Comparison of ENCODE assay signal across 15 cellular contexts in genomic region chr1:98104285-98104684, GRCh38.
DNase-seq lines count a peak whose midpoint lies in the region; FAIRE-seq and TF ChIP-seq lines count a peak whose summit lies in the region.
"Had no signal": no experiment of that assay in that cellular context is flagged by ENCODE, and none has a peak within 500 bp of the region (broad histone marks: within the 10 kb centered on the region; RNA-seq: fewer than 3 reads in every experiment).

No MANE protein-coding gene starts in this region.

- H3K9ac ChIP-seq in SK-N-SH (no peak overlapping the region), kidney (ENCODE audit: low read length in 2 of 2) (no peak overlapping the region)

- peaks cover 0 to 9% of the 10 kb centered on the region in 2 experiments for H3K36me3 ChIP-seq in SK-N-SH (replicated peaks in 1 of 2; ENCODE audit: control insufficient read depth in 1 of 2, insufficient read depth in 2 of 2, low read length in 1 of 2)
- H3K36me3 ChIP-seq in kidney (ENCODE audit: control insufficient read depth in 1 of 2, insufficient read depth in 2 of 2, low read length in 2 of 2) = no peaks in the 10 kb centered on the region
- H3K36me3 ChIP-seq: right atrium auricular region, thoracic aorta had no signal

- H3K4me3 ChIP-seq in SK-N-SH (ENCODE audit: low read depth in 2 of 2, low read length in 1 of 2) = no peak overlapping the region
- no peak overlapping the region for H3K4me3 ChIP-seq in foreskin fibroblast (ENCODE audit: low read depth in 1 of 2, low read length in 2 of 2)
- no peak overlapping the region for H3K4me3 ChIP-seq in kidney (ENCODE audit: low read length in 2 of 2)
- H3K4me3 ChIP-seq: mucosa of descending colon, right atrium auricular region, thoracic aorta had no signal

- peaks cover 20% of the 10 kb centered on the region; the same call in 1 of the 2 replicates for H3K9me3 ChIP-seq in SK-N-SH
- H3K9me3 ChIP-seq in kidney (ENCODE audit: control insufficient read depth in 1 of 2, low read length in 2 of 2) = peaks cover 2 to 16% of the 10 kb centered on the region in 2 donors

- 74% methylated on average over 3 of the region's 3 CpGs for WGBS in SK-N-SH (ENCODE audit: low lambda C conversion rate)

- H2AFZ ChIP-seq in SK-N-SH (ENCODE audit: low read depth) = no peak overlapping the region

- no peaks in the 10 kb centered on the region for H4K20me1 ChIP-seq in SK-N-SH (ENCODE audit: insufficient read depth)

- H3K27me3 Mint-ChIP-seq in type B pancreatic cell = peaks cover 4% of the 10 kb centered on the region

- H3K4me1 ChIP-seq in SK-N-SH (ENCODE audit: control insufficient read depth in 1 of 2, insufficient read depth in 2 of 2, low read depth in 1 of 2, low read length in 1 of 2) = peaks cover 18 to 21% of the 10 kb centered on the region in 2 experiments; a peak in 3 of 4 replicates
- H3K4me1 ChIP-seq in kidney (ENCODE audit: control insufficient read depth in 1 of 2, insufficient read depth in 1 of 2, low read depth in 1 of 2, low read length in 2 of 2) = no peaks in the 10 kb centered on the region

- POLR2A ChIA-PET in SK-N-SH (lab: Yijun Ruan, JAX) = no interaction called here

- H3K27ac Mint-ChIP-seq in type B pancreatic cell = no peak overlapping the region

- H3K4me2 ChIP-seq in SK-N-SH = no peak overlapping the region

- no peak for FAIRE-seq in kidney (lab: Jason Lieb, UNC)

- no peaks in the 10 kb centered on the region for H3K79me2 ChIP-seq in SK-N-SH (ENCODE audit: insufficient read depth)

- no peaks in the 10 kb centered on the region for H3K9me2 ChIP-seq in SK-N-SH

- no peak overlapping the region for H3K4me3 Mint-ChIP-seq in type B pancreatic cell

- TF ChIP-seq EP300 in SK-N-SH (IDR thresholded peaks at IDR 0.05; ENCODE audit: borderline replicate concordance in 1 of 2, low read depth in 1 of 2, low read length in 1 of 2) = no peak

- H3F3A ChIP-seq in SK-N-SH (replicated peaks; ENCODE audit: insufficient read depth) = peaks cover 3% of the 10 kb centered on the region

- CTCF ChIA-PET in SK-N-SH (lab: Yijun Ruan, JAX) = interaction anchor here (1.5 kb wide), 1 partner anchor 15 kb away, joined by 4 read pairs; no protein-coding TSS in a partner anchor

- no peaks in the 10 kb centered on the region for H3K4me1 Mint-ChIP-seq in type B pancreatic cell (ENCODE audit: unreplicated experiment)

- peak; percentile 32 for DNase-seq in A172 (ENCODE audit: low spot score)
- DNase-seq in GM03348 (ENCODE audit: low spot score) = peak; percentile 44
- no peak for DNase-seq in SK-N-SH
- DNase-seq in foreskin fibroblast = peak; percentile 71 to 73
- no peak for DNase-seq in GF-D8 (lab: John Stamatoyannopoulos, UW)
- no peak for DNase-seq in GM19238 (ENCODE audit: insufficient read length, low spot score)
- no peak for DNase-seq in type B pancreatic cell (ENCODE audit: extremely low spot score, unreplicated experiment)
- DNase-seq in kidney = no peak
- DNase-seq: activated CD8-positive, alpha-beta memory T cell treated with anti-CD3 and anti-CD28 coated beads, Interleukin-2, amount 50 U/mL, for 4 hours; amniotic stem cell; C1 segment of cervical spinal cord; mucosa of descending colon; RPMI8226 had no signal

- no peaks in the 10 kb centered on the region for H3K36me3 Mint-ChIP-seq in type B pancreatic cell

- no peak for TF ChIP-seq RAD21 in SK-N-SH (IDR thresholded peaks at IDR 0.05; ENCODE audit: low read length)

- no peaks in the 10 kb centered on the region for H3K27me3 ChIP-seq in SK-N-SH (ENCODE audit: insufficient read depth)
- H3K27me3 ChIP-seq: right atrium auricular region had no signal

- H3K27ac ChIP-seq in SK-N-SH (ENCODE audit: low read depth in 2 of 2, low read length in 1 of 2) (0 out of 4 replicates have a peak overlapping the region, but pooled peaks of 1 of the 2 experiments have one; percentile 39), kidney (ENCODE audit: low read depth in 2 of 2, low read length in 2 of 2) (no peak overlapping the region)
- H3K27ac ChIP-seq: right atrium auricular region, thoracic aorta had no signal

- intact Hi-C loops in kidney (cut with DNase I) = no loop called here

- H3K9me3 Mint-ChIP-seq in type B pancreatic cell = peaks cover 8% of the 10 kb centered on the region

- TF ChIP-seq CTCF in SK-N-SH (IDR thresholded peaks at IDR 0.05) = no peak
- TF ChIP-seq CTCF in foreskin fibroblast (IDR thresholded peaks at IDR 0.05; ENCODE audit: low read depth, low read length) = no peak
- no peak for TF ChIP-seq CTCF in type B pancreatic cell (conservative IDR thresholded peaks at IDR 0.05)
- no peak for TF ChIP-seq CTCF in kidney (IDR thresholded peaks at IDR 0.05; ENCODE audit: borderline replicate concordance, extremely low read depth, insufficient read depth)

TF ChIP-seq in SK-N-SH, 30 proteins besides CTCF, POLR2A, EP300 and RAD21:
- TF ChIP-seq YY1 (IDR thresholded peaks at IDR 0.05; ENCODE audit: low read depth) (no peak), GABPA (IDR thresholded peaks at IDR 0.05; ENCODE audit: low read depth) (no peak), PBX3 (IDR thresholded peaks at IDR 0.05) (no peak), TCF12 (IDR thresholded peaks at IDR 0.05) (0 out of 2 replicates have a peak, but pooled peaks have one; percentile 11), NRF1 (IDR thresholded peaks at IDR 0.05; ENCODE audit: low read depth, low read length) (no peak), FOSL2 (IDR thresholded peaks at IDR 0.05; ENCODE audit: borderline replicate concordance, low read depth) (no peak), CHD2 (IDR thresholded peaks at IDR 0.05; ENCODE audit: low read length, partially characterized antibody) (no peak), POLR2AphosphoS5 (IDR thresholded peaks at IDR 0.05; ENCODE audit: low read depth, low read length) (no peak), FOXJ3 (CRISPR knock-in tag; IDR thresholded peaks at IDR 0.05) (no peak), JUND (IDR thresholded peaks at IDR 0.05) (no peak), SMC3 (IDR thresholded peaks at IDR 0.05; ENCODE audit: low read depth, low read length) (no peak), MXI1 (IDR thresholded peaks at IDR 0.05; ENCODE audit: low read depth, low read length) (no peak)
- TF ChIP-seq, protein P1, sequence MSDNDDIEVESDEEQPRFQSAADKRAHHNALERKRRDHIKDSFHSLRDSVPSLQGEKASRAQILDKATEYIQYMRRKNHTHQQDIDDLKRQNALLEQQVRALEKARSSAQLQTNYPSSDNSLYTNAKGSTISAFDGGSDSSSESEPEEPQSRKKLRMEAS (IDR thresholded peaks at IDR 0.05; ENCODE audit: low read depth) = 0 out of 2 replicates have a peak, but pooled peaks have one; percentile 29

Comparison
In these comparisons a context has a peak if more than half of its experiments do, and no peak if none do; other contexts are left out.
1. DNase-seq: peak in A172 (single experiment), GM03348 (single experiment) and foreskin fibroblast (2 of 2); none in SK-N-SH (single experiment), GF-D8 (single experiment), GM19238 (single experiment), type B pancreatic cell (single experiment) and kidney (single experiment).